ENCODE assay signal across 19 cellular contexts in genomic region chr13:66943530-66943929, GRCh38.
DNase-seq lines count a peak whose midpoint lies in the region; ATAC-seq and TF ChIP-seq lines count a peak whose summit lies in the region.
"Had no signal": no experiment of that assay in that cellular context is flagged by ENCODE, and none has a peak within 500 bp of the region (broad histone marks: within the 10 kb centered on the region; RNA-seq: fewer than 3 reads in every experiment).

No MANE protein-coding gene starts in this region.

- DNase-seq in NCI-H526 treated with DMSO at 0.1 percent for 48 hours (lab: John Stamatoyannopoulos, UW), result peak; percentile 15
- DNase-seq in NCI-H526 (lab: John Stamatoyannopoulos, UW), result no peak
- DNase-seq in OCI-LY7 (ENCODE audit: low spot score), result no peak
- no peak for DNase-seq in NAMALWA (ENCODE audit: low spot score)
- DNase-seq in stimulated activated naive B cell treated with anti-CD40 and anti-IgM and Interleukin-4, amounts not matched to agents 10 μg/mL and 1 μg/mL and 100 μg/mL, for 72 hours, result no peak
- DNase-seq: 8988T; ACHN; BE2C; Caco-2; Calu3; CD4-positive, alpha-beta T cell; CD8-positive, alpha-beta T cell; DMS79 treated with DMSO at 0.1 percent for 48 hours; GF-D8 had no signal

- peaks cover 12 to 18% of the 10 kb centered on the region in 2 donors for H3K4me1 Mint-ChIP-seq in stimulated activated naive B cell treated with anti-CD40 and anti-IgM and Interleukin-4, amounts not matched to agents 10 μg/mL and 1 μg/mL and 100 μg/mL, for 72 hours

- TF ChIP-seq CTCF in HEK293 (tag by site-specific recombination; IDR thresholded peaks at IDR 0.05) (no peak), OCI-LY7 (conservative IDR thresholded peaks at IDR 0.05; ENCODE audit: low read length) (no peak), neural cell (IDR thresholded peaks at IDR 0.05; ENCODE audit: poor library complexity, severe bottlenecking) (no peak)

- H3K4me1 ChIP-seq in HEK293 (ENCODE audit: control insufficient read depth, insufficient read depth, low read length) (no peaks in the 10 kb centered on the region), OCI-LY7 (ENCODE audit: insufficient read depth, low read length, poor library complexity, severe bottlenecking) (peaks cover 10% of the 10 kb centered on the region)
- H3K4me1 ChIP-seq: Caco-2 had no signal

- no peaks in the 10 kb centered on the region for H3K27me3 Mint-ChIP-seq in stimulated activated naive B cell treated with anti-CD40 and anti-IgM and Interleukin-4, amounts not matched to agents 10 μg/mL and 1 μg/mL and 100 μg/mL, for 72 hours
- H3K27me3 Mint-ChIP-seq: CD4-positive, alpha-beta T cell had no signal

- peaks cover 0 to 3% of the 10 kb centered on the region in 2 donors for H3K36me3 Mint-ChIP-seq in stimulated activated naive B cell treated with anti-CD40 and anti-IgM and Interleukin-4, amounts not matched to agents 10 μg/mL and 1 μg/mL and 100 μg/mL, for 72 hours
- H3K36me3 Mint-ChIP-seq: CD8-positive, alpha-beta T cell had no signal

- TF ChIP-seq RAD21 in neural cell (conservative IDR thresholded peaks at IDR 0.05), result no peak

- H3K9me3 Mint-ChIP-seq in stimulated activated naive B cell treated with anti-CD40 and anti-IgM and Interleukin-4, amounts not matched to agents 10 μg/mL and 1 μg/mL and 100 μg/mL, for 72 hours, result no peaks in the 10 kb centered on the region
- H3K9me3 Mint-ChIP-seq: CD4-positive, alpha-beta T cell; CD8-positive, alpha-beta T cell had no signal

- no peaks in the 10 kb centered on the region for H3K27me3 ChIP-seq in neural cell (ENCODE audit: insufficient read depth, low read depth, low read length)
- H3K27me3 ChIP-seq: BE2C; BLaER1 treated with 17β-estradiol and CSF1 and Interleukin-3, amounts not matched to agents 10 nM and 100 nM had no signal

- H3K4me3 ChIP-seq in HEK293 (ENCODE audit: low read depth, low read length) (no peak overlapping the region), OCI-LY7 (ENCODE audit: low read depth, low read length, poor library complexity, severe bottlenecking) (no peak overlapping the region), neural cell (ENCODE audit: low read length) (no peak overlapping the region)
- H3K4me3 ChIP-seq: BLaER1 treated with 17β-estradiol and CSF1 and Interleukin-3, amounts not matched to agents 10 nM and 100 nM had no signal

- H3K79me2 ChIP-seq in OCI-LY7 (ENCODE audit: insufficient read depth, low read depth, low read length), result no peaks in the 10 kb centered on the region
- no peaks in the 10 kb centered on the region for H3K79me2 ChIP-seq in neural cell (replicated peaks; ENCODE audit: insufficient read depth, low read length)

- no peak for ATAC-seq in GM18520 (IDR thresholded peaks at IDR 0.05; ENCODE audit: unreplicated experiment)
- ATAC-seq in stimulated activated naive B cell treated with anti-CD40 and anti-IgM and Interleukin-4, amounts not matched to agents 10 μg/mL and 1 μg/mL and 100 μg/mL, for 72 hours (replicated peaks), result no peak
- ATAC-seq: CD8-positive, alpha-beta T cell had no signal

- POLR2A ChIA-PET in HEK293 (lab: Yijun Ruan, JAX), result no interaction called here
- POLR2A ChIA-PET in OCI-LY7 (lab: Charles Lee), result interaction anchor here (0.7 to 2.1 kb wide), 4 partner anchors 10 to 155 kb away, joined by 3 to 8 read pairs (median 6); no protein-coding TSS in a partner anchor

- H3K9me3 ChIP-seq in HEK293 (ENCODE audit: control insufficient read depth, insufficient read depth, low read depth, low read length), result no peaks in the 10 kb centered on the region
- peaks cover 5% of the 10 kb centered on the region; the same call in 1 of the 2 replicates for H3K9me3 ChIP-seq in OCI-LY7 (ENCODE audit: low read length)
- H3K9me3 ChIP-seq in neural cell (ENCODE audit: low read length), result no peaks in the 10 kb centered on the region
- H3K9me3 ChIP-seq: BE2C, Caco-2 had no signal

- peaks cover 4% of the 10 kb centered on the region for H3F3A ChIP-seq in neural cell (ENCODE audit: insufficient read depth, low read length, poor library complexity, severe bottlenecking)

- no peak overlapping the region for H3K4me3 Mint-ChIP-seq in stimulated activated naive B cell treated with anti-CD40 and anti-IgM and Interleukin-4, amounts not matched to agents 10 μg/mL and 1 μg/mL and 100 μg/mL, for 72 hours
- H3K4me3 Mint-ChIP-seq: CD4-positive, alpha-beta T cell; CD8-positive, alpha-beta T cell had no signal

- H3K27ac ChIP-seq in HEK293 (ENCODE audit: extremely low read depth, low read depth, low read length) (no peak overlapping the region), OCI-LY7 (ENCODE audit: low read depth, low read length, poor library complexity, severe bottlenecking) (no peak overlapping the region), neural cell (ENCODE audit: low read length) (peak overlapping the region; percentile 25)
- H3K27ac ChIP-seq: BLaER1 treated with 17β-estradiol and CSF1 and Interleukin-3, amounts not matched to agents 10 nM and 100 nM; C4-2B had no signal

- H3K9me2 ChIP-seq in OCI-LY7 (ENCODE audit: insufficient read depth, low read length) (no peaks in the 10 kb centered on the region), neural cell (ENCODE audit: insufficient read depth, low read length) (no peaks in the 10 kb centered on the region)

- intact Hi-C loops in OCI-LY7 (cut with micrococcal nuclease; ENCODE audit: unreplicated experiment), result no loop called here

- no peak overlapping the region for H3K9ac ChIP-seq in neural cell (ENCODE audit: low read length)
- H3K9ac ChIP-seq: BLaER1 treated with 17β-estradiol and CSF1 and Interleukin-3, amounts not matched to agents 10 nM and 100 nM had no signal

- H4K20me1 ChIP-seq in OCI-LY7 (ENCODE audit: insufficient read depth, low read length), result no peaks in the 10 kb centered on the region
- no peaks in the 10 kb centered on the region for H4K20me1 ChIP-seq in neural cell (ENCODE audit: insufficient read depth)
- H4K20me1 ChIP-seq: BLaER1 treated with 17β-estradiol and CSF1 and Interleukin-3, amounts not matched to agents 10 nM and 100 nM had no signal

- H3K27ac Mint-ChIP-seq in stimulated activated naive B cell treated with anti-CD40 and anti-IgM and Interleukin-4, amounts not matched to agents 10 μg/mL and 1 μg/mL and 100 μg/mL, for 72 hours, result no peak overlapping the region
- H3K27ac Mint-ChIP-seq: CD4-positive, alpha-beta T cell; CD8-positive, alpha-beta T cell had no signal

- H3K4me2 ChIP-seq in OCI-LY7 (ENCODE audit: low read length) (no peak overlapping the region), neural cell (ENCODE audit: low read length) (no peak overlapping the region)

- H2AFZ ChIP-seq in OCI-LY7 (ENCODE audit: low read length) (peak overlapping the region; percentile 15; the same call in 1 of the 2 replicates), neural cell (ENCODE audit: low read depth, low read length) (no peak overlapping the region)

- BruUV-seq in OCI-LY7 (replicated peaks; lab: Mats Ljungman, UMichigan), result no TSS peak

- CTCF ChIA-PET in HEK293 (lab: Yijun Ruan, JAX) (no interaction called here), OCI-LY7 (lab: Charles Lee; ENCODE audit: unreplicated experiment) (no interaction called here)

- no peaks in the 10 kb centered on the region for H3K36me3 ChIP-seq in HEK293 (ENCODE audit: control insufficient read depth in 2 of 2, insufficient read depth in 1 of 2, low read length in 2 of 2)
- H3K36me3 ChIP-seq in OCI-LY7 (ENCODE audit: insufficient read depth, low read length), result 0 out of 2 replicates have a peak, but pooled peaks cover 3% of the 10 kb centered on the region
- H3K36me3 ChIP-seq in neural cell (ENCODE audit: insufficient read depth, low read length), result no peaks in the 10 kb centered on the region
- H3K36me3 ChIP-seq: BE2C; BLaER1 treated with 17β-estradiol and CSF1 and Interleukin-3, amounts not matched to agents 10 nM and 100 nM had no signal

- TF ChIP-seq EP300 in neural cell (conservative IDR thresholded peaks at IDR 0.05; ENCODE audit: poor library complexity, severe bottlenecking), result peak; percentile 91

TF ChIP-seq in HEK293, 187 proteins besides CTCF, POLR2A, EP300 and RAD21:
- TF ChIP-seq ZNF558 (tag by site-specific recombination; IDR thresholded peaks at IDR 0.05) (peak; percentile 85), KLF1 (tag by site-specific recombination; IDR thresholded peaks at IDR 0.05) (no peak)

TF ChIP-seq in neural cell, 6 proteins besides CTCF, POLR2A, EP300 and RAD21:
- TF ChIP-seq SMC3 (conservative IDR thresholded peaks at IDR 0.05; ENCODE audit: poor library complexity), result no peak
- no peak for TF ChIP-seq EZH2 (IDR thresholded peaks at IDR 0.05; ENCODE audit: borderline replicate concordance, insufficient read depth, low read length, poor library complexity, severe bottlenecking)
- TF ChIP-seq REST (IDR thresholded peaks at IDR 0.05; ENCODE audit: borderline replicate concordance), result peak; percentile 86
- TF ChIP-seq POLR2AphosphoS5 (IDR thresholded peaks at IDR 0.05), result peak; percentile 49
- no peak for TF ChIP-seq MXI1 (conservative IDR thresholded peaks at IDR 0.05; ENCODE audit: poor library complexity, severe bottlenecking)
- TF ChIP-seq TAF1 (IDR thresholded peaks at IDR 0.05; ENCODE audit: low read depth), result no peak
